ENCODE assay signal across 14 cellular contexts in genomic region chr13:40585911-40586471, GRCh38.
DNase-seq lines count a peak whose midpoint lies in the region; ATAC-seq and TF ChIP-seq lines count a peak whose summit lies in the region.
"Had no signal": no experiment of that assay in that cellular context is flagged by ENCODE, and none has a peak within 500 bp of the region (broad histone marks: within the 10 kb centered on the region; RNA-seq: fewer than 3 reads in every experiment).

No MANE protein-coding gene starts in this region.

- H3K9ac ChIP-seq in BLaER1 treated with 17β-estradiol and CSF1 and Interleukin-3, amounts not matched to agents 10 nM and 100 nM: peak overlapping the region in 8 of 11 experiments; percentile 81 to 88 (median 83); a peak in 13 of 22 replicates
- no peak overlapping the region for H3K9ac ChIP-seq in H9 (ENCODE audit: extremely low read depth, insufficient read length, low read length)

- peak overlapping the region in 6 of 10 experiments; percentile 2 to 34 (median 20); a peak in 5 of 20 replicates for H3K4me3 ChIP-seq in BLaER1 treated with 17β-estradiol and CSF1 and Interleukin-3, amounts not matched to agents 10 nM and 100 nM
- H3K4me3 ChIP-seq in left lung: no peak overlapping the region

- H3K4me2 ChIP-seq in BLaER1 treated with 17β-estradiol and CSF1 and Interleukin-3, amounts not matched to agents 10 nM and 100 nM: peak overlapping the region; percentile 79 to 97 (median 91)
- H3K4me2 ChIP-seq in H9 (ENCODE audit: insufficient read depth, insufficient read length, low read length): no peak overlapping the region

- H4K5ac ChIP-seq in H9 (ENCODE audit: insufficient read length, low read depth, low read length): no peak overlapping the region

- H3T11ph ChIP-seq in H9 (ENCODE audit: low read length): no peak overlapping the region

- H2BK20ac ChIP-seq in H9 (ENCODE audit: low read depth, low read length, poor library complexity, severe bottlenecking): no peak overlapping the region

- H3K36me3 ChIP-seq in BLaER1 treated with 17β-estradiol and CSF1 and Interleukin-3, amounts not matched to agents 10 nM and 100 nM: peaks cover 0 to 32% (median 22%) of the 10 kb centered on the region in 11 experiments; a peak in 15 of 22 replicates
- no peaks in the 10 kb centered on the region for H3K36me3 ChIP-seq in left lung

- peaks cover 15 to 18% of the 10 kb centered on the region in 2 experiments for H3K9me3 Mint-ChIP-seq in H9

- no peaks in the 10 kb centered on the region for H3K27me3 ChIP-seq in BLaER1 treated with 17β-estradiol and CSF1 and Interleukin-3, amounts not matched to agents 10 nM and 100 nM
- no peaks in the 10 kb centered on the region for H3K27me3 ChIP-seq in H9 (ENCODE audit: insufficient read depth, low read length)
- no peaks in the 10 kb centered on the region for H3K27me3 ChIP-seq in left lung

- no peak overlapping the region for H3K23ac ChIP-seq in H9 (ENCODE audit: insufficient read length, low read depth, low read length)

- peak overlapping the region; percentile 29 to 71 (median 44); a peak in 4 of 7 replicates for H3K27ac Mint-ChIP-seq in H9

- no peak overlapping the region for H2AFZ ChIP-seq in H9 (ENCODE audit: low read length)

- H3K79me1 ChIP-seq in H9 (ENCODE audit: insufficient read depth, low read depth, low read length, poor library complexity, severe bottlenecking): peaks cover 4% of the 10 kb centered on the region

- no peak for DNase-seq in H9
- DNase-seq in left lung: no peak
- no peak for DNase-seq in pons (ENCODE audit: low spot score)
- DNase-seq in activated CD4-positive, alpha-beta T cell treated with anti-CD3 and anti-CD28 coated beads, Interleukin-2, amount 50 U/mL, for 1 hour: no peak
- no peak for DNase-seq in DMS53 (lab: John Stamatoyannopoulos, UW)
- DNase-seq: activated CD8-positive, alpha-beta memory T cell treated with anti-CD3 and anti-CD28 coated beads, Interleukin-2, amount 50 U/mL, for 4 hours; HCEC 1CT; Karpas-422; NCI-H2107; T-helper 9 cell had no signal

- H3K27me3 Mint-ChIP-seq in H9 (ENCODE audit: low read depth): no peaks in the 10 kb centered on the region

- peak; percentile 19 for ATAC-seq in left lung
- ATAC-seq in HG02588 (IDR thresholded peaks at IDR 0.05; ENCODE audit: unreplicated experiment): no peak

- WGBS in H9 (ENCODE audit: extremely low coverage, insufficient read length, low lambda C conversion rate): no CpG with 5 or more reads among the region's 1 CpG

- H3K4me3 Mint-ChIP-seq in H9: no peak overlapping the region

- intact Hi-C loops in left lung (cut with DNase I): no loop called here

- no peak overlapping the region for H2BK120ac ChIP-seq in H9 (ENCODE audit: low read depth, low read length, poor library complexity, severe bottlenecking)

- H4K8ac ChIP-seq in H9 (replicated peaks; ENCODE audit: insufficient read length, low read depth, low read length): no peak overlapping the region

- no peak overlapping the region for H2BK15ac ChIP-seq in H9 (ENCODE audit: low read depth, low read length)

- no peak overlapping the region for H3K14ac ChIP-seq in H9 (ENCODE audit: insufficient read depth, low read length)

- H4K91ac ChIP-seq in H9 (ENCODE audit: insufficient read length, low read depth, low read length): no peak overlapping the region

- peaks cover 10 to 27% (median 16%) of the 10 kb centered on the region in 3 experiments for H3K36me3 Mint-ChIP-seq in H9 (ENCODE audit: insufficient read depth in 1 of 3, low read depth in 3 of 3)

- H2BK12ac ChIP-seq in H9 (ENCODE audit: insufficient read length, low read depth, low read length): no peak overlapping the region

- H3K4me1 Mint-ChIP-seq in H9: peaks cover 67 to 69% of the 10 kb centered on the region in 2 experiments

- peaks cover 57% of the 10 kb centered on the region; the same call in 1 of the 2 replicates for H3K79me2 ChIP-seq in H9 (ENCODE audit: insufficient read depth, low read length)

- H3K4me1 ChIP-seq in BLaER1 treated with 17β-estradiol and CSF1 and Interleukin-3, amounts not matched to agents 10 nM and 100 nM: peaks cover 65 to 75% (median 72%) of the 10 kb centered on the region in 10 experiments
- peaks cover 26% of the 10 kb centered on the region for H3K4me1 ChIP-seq in H9 (ENCODE audit: insufficient read depth, low read length)
- H3K4me1 ChIP-seq in left lung: peaks cover 39 to 63% of the 10 kb centered on the region in 2 donors

- H3K56ac ChIP-seq in H9 (ENCODE audit: insufficient read length, low read depth, low read length): no peak overlapping the region

- peaks cover 0 to 7% (median 0%) of the 10 kb centered on the region in 11 experiments; a peak in 3 of 22 replicates for H4K20me1 ChIP-seq in BLaER1 treated with 17β-estradiol and CSF1 and Interleukin-3, amounts not matched to agents 10 nM and 100 nM
- no peaks in the 10 kb centered on the region for H4K20me1 ChIP-seq in H9 (ENCODE audit: control insufficient read depth, insufficient read depth, insufficient read length)

- no peak overlapping the region for H2AK5ac ChIP-seq in H9 (ENCODE audit: insufficient read length, low read length)

- H3K9me3 ChIP-seq in BLaER1 treated with 17β-estradiol and CSF1 and Interleukin-3, amounts not matched to agents 10 nM and 100 nM (replicated peaks in 1 of 11): peaks cover 21 to 41% (median 35%) of the 10 kb centered on the region in 11 experiments
- H3K9me3 ChIP-seq in H9 (ENCODE audit: control insufficient read depth, low read depth, low read length): no peaks in the 10 kb centered on the region
- H3K9me3 ChIP-seq in left lung: peaks cover 0 to 14% of the 10 kb centered on the region in 2 donors

- no peak overlapping the region for H3K4ac ChIP-seq in H9 (ENCODE audit: low read depth, low read length)

- TF ChIP-seq CTCF in H9 (conservative IDR thresholded peaks at IDR 0.05) (no peak), left lung (IDR thresholded peaks at IDR 0.05) (no peak)

- peak overlapping the region in 9 of 11 experiments; percentile 93 to 99 (median 97); a peak in 19 of 22 replicates for H3K27ac ChIP-seq in BLaER1 treated with 17β-estradiol and CSF1 and Interleukin-3, amounts not matched to agents 10 nM and 100 nM
- peak overlapping the region; percentile 25 for H3K27ac ChIP-seq in H9 (ENCODE audit: insufficient read length, low read depth, low read length)
- peak overlapping the region; percentile 34 for H3K27ac ChIP-seq in angular gyrus (ENCODE audit: low read depth, low read length)
- peak overlapping the region in 1 of 2 donors; percentile 63 for H3K27ac ChIP-seq in left lung
- H3K27ac ChIP-seq: C4-2B had no signal

- H2BK5ac ChIP-seq in H9 (ENCODE audit: insufficient read length, low read length): no peak overlapping the region

- no peaks in the 10 kb centered on the region for H3K23me2 ChIP-seq in H9 (ENCODE audit: insufficient read length, low read depth, low read length, poor library complexity, severe bottlenecking)

- H3K18ac ChIP-seq in H9 (ENCODE audit: insufficient read length, low read depth, low read length): peak overlapping the region; percentile 82

Comparison
In these comparisons a context has a peak if more than half of its experiments do, and no peak if none do; other contexts are left out.
1. H3K4me3 ChIP-seq: peak in BLaER1 treated with 17β-estradiol and CSF1 and Interleukin-3, amounts not matched to agents 10 nM and 100 nM (6 of 10); none in left lung (0 of 2).